8 cellular contexts compared by ENCODE assay signal in genomic region chr10:32376780-32377179, GRCh38. TPM values are rescaled to one million over a fixed set of nuclear protein-coding genes. Genes with fewer than 3 reads are reported as not detected.
DNase-seq lines count a peak whose midpoint lies in the region; ATAC-seq and TF ChIP-seq lines count a peak whose summit lies in the region.

No MANE protein-coding gene starts in this region.

- peak overlapping the region; percentile 83; the same call in 1 of the 2 replicates for H3K4me3 ChIP-seq in GM08714 (ENCODE audit: low read length)
- H3K4me3 ChIP-seq in OCI-LY1 (ENCODE audit: low read depth, low read length, poor library complexity, severe bottlenecking) = peak overlapping the region; percentile 88
- H3K4me3 ChIP-seq in esophagus squamous epithelium = peak overlapping the region; percentile 48 to 72 (median 63)
- peak overlapping the region; percentile 66 to 88 (median 78) for H3K4me3 ChIP-seq in gastrocnemius medialis

- no peak overlapping the region for H3K4me3 Mint-ChIP-seq in activated T-helper 17 cell treated with anti-CD3 and anti-CD28 coated beads, Interleukin-2, amount 50 U/mL, for 72 hours

- H3K27ac ChIP-seq in OCI-LY1 (ENCODE audit: low read depth, low read length, poor library complexity, severe bottlenecking) = peak overlapping the region; percentile 89
- H3K27ac ChIP-seq in esophagus squamous epithelium = peak overlapping the region; percentile 10 to 93 (median 86)
- H3K27ac ChIP-seq in gastrocnemius medialis = peak overlapping the region; percentile 80 to 93 (median 84)

- H3K36me3 Mint-ChIP-seq in activated T-helper 17 cell treated with anti-CD3 and anti-CD28 coated beads, Interleukin-2, amount 50 U/mL, for 72 hours (ENCODE audit: low read depth) = peaks cover 34% of the 10 kb centered on the region

- in situ Hi-C loops in gastrocnemius medialis (cut with MboI; ENCODE audit: low sequenced_read_pairs in 4 of 4) = loop anchor here in 2 of 4 donors (5.0 to 10.0 kb wide), 4 partner anchors 66 to 322 kb away; partner anchors contain the start of genes CCDC7 (in 1 of the 2) and KIF5B (in 1 of the 2)

- peak overlapping the region; percentile 94 for H3K4me2 ChIP-seq in OCI-LY1 (ENCODE audit: low read length)

- no peaks in the 10 kb centered on the region for H3K9me2 ChIP-seq in OCI-LY1 (ENCODE audit: low read depth, low read length)

- 2 to 5% methylated on average over 3 of the region's 3 CpGs for WGBS in esophagus squamous epithelium, 2 donors

- peaks cover 41% of the 10 kb centered on the region for H3K4me1 Mint-ChIP-seq in activated T-helper 17 cell treated with anti-CD3 and anti-CD28 coated beads, Interleukin-2, amount 50 U/mL, for 72 hours

- no peaks in the 10 kb centered on the region for H3K27me3 Mint-ChIP-seq in activated T-helper 17 cell treated with anti-CD3 and anti-CD28 coated beads, Interleukin-2, amount 50 U/mL, for 72 hours

- no peaks in the 10 kb centered on the region for H3F3A ChIP-seq in OCI-LY1 (ENCODE audit: insufficient read depth, low read length)

- intact Hi-C loops in esophagus squamous epithelium (cut with DNase I) (no loop called here), gastrocnemius medialis (cut with DNase I; ENCODE audit: low total_unique reads) (loop anchor here (1.0 to 10.0 kb wide), 4 partner anchors 29 to 581 kb away; partner anchors contain the start of genes ARHGAP12, EPC1 and ITGB1)

- no peak for ATAC-seq in gastrocnemius medialis
- no peak for ATAC-seq in activated T-helper 17 cell treated with anti-CD3 and anti-CD28 coated beads, Interleukin-2, amount 50 U/mL, for 72 hours (replicated peaks)
- no peak for ATAC-seq in GM18511 (IDR thresholded peaks at IDR 0.05; ENCODE audit: unreplicated experiment)
- no peak for ATAC-seq in HG03025 (IDR thresholded peaks at IDR 0.05; ENCODE audit: low FRiP score, unreplicated experiment)

- H3K27ac Mint-ChIP-seq in activated T-helper 17 cell treated with anti-CD3 and anti-CD28 coated beads, Interleukin-2, amount 50 U/mL, for 72 hours = no peak overlapping the region

- H3K27me3 ChIP-seq in OCI-LY1 (ENCODE audit: insufficient read depth, low read length) (no peaks in the 10 kb centered on the region), esophagus squamous epithelium (no peaks in the 10 kb centered on the region), gastrocnemius medialis (no peaks in the 10 kb centered on the region)

- TF ChIP-seq POLR2A in esophagus squamous epithelium (IDR thresholded peaks at IDR 0.05) (no peak), gastrocnemius medialis (IDR thresholded peaks at IDR 0.05) (no peak)

- H4K20me1 ChIP-seq in OCI-LY1 (ENCODE audit: insufficient read depth, low read length) = no peaks in the 10 kb centered on the region

- no peak overlapping the region for H2AFZ ChIP-seq in OCI-LY1 (ENCODE audit: low read length)

- H3K36me3 ChIP-seq in OCI-LY1 (ENCODE audit: insufficient read depth, low read length) (peaks cover 13% of the 10 kb centered on the region), esophagus squamous epithelium (no peaks in the 10 kb centered on the region), gastrocnemius medialis (no peaks in the 10 kb centered on the region)

- H3K9me3 ChIP-seq in OCI-LY1 (ENCODE audit: low read length) = 0 out of 2 replicates have a peak, but pooled peaks cover 5% of the 10 kb centered on the region
- no peaks in the 10 kb centered on the region for H3K9me3 ChIP-seq in esophagus squamous epithelium
- H3K9me3 ChIP-seq in gastrocnemius medialis = no peaks in the 10 kb centered on the region

- TF ChIP-seq CTCF in OCI-LY1 (IDR thresholded peaks at IDR 0.05; ENCODE audit: low read length) (no peak), esophagus squamous epithelium (IDR thresholded peaks at IDR 0.05) (no peak), gastrocnemius medialis (IDR thresholded peaks at IDR 0.05 in 4 of 5, conservative IDR thresholded peaks at IDR 0.05 in 1 of 5) (no peak)

- peaks cover 57% of the 10 kb centered on the region for H3K79me2 ChIP-seq in OCI-LY1 (ENCODE audit: insufficient read depth, low read length)

- no peaks in the 10 kb centered on the region for H3K9me3 Mint-ChIP-seq in activated T-helper 17 cell treated with anti-CD3 and anti-CD28 coated beads, Interleukin-2, amount 50 U/mL, for 72 hours

- peak overlapping the region; percentile 96 for H3K9ac ChIP-seq in OCI-LY1 (ENCODE audit: low read length)

- peaks cover 21% of the 10 kb centered on the region for H3K4me1 ChIP-seq in OCI-LY1 (ENCODE audit: insufficient read depth, low read length, severe bottlenecking)
- peaks cover 0 to 43% (median 0%) of the 10 kb centered on the region in 3 donors for H3K4me1 ChIP-seq in esophagus squamous epithelium
- H3K4me1 ChIP-seq in gastrocnemius medialis = peaks cover 30 to 39% of the 10 kb centered on the region in 2 donors

- no peak for DNase-seq in esophagus squamous epithelium (lab: John Stamatoyannopoulos, UW)
- no peak for DNase-seq in gastrocnemius medialis
- DNase-seq in activated T-cell treated with anti-CD3 and anti-CD28 coated beads for 4 hours = no peak

RNA-seq across cellular contexts. Expression of gene EPC1, which starts 29.8 kb away (rescaled TPM):
- total RNA-seq in esophagus squamous epithelium = 10 to 100 TPM; 12.3 to 31.7 (median 21.7) TPM
- total RNA-seq in gastrocnemius medialis = 10 to 100 TPM; 25.0 to 37.9 (median 29.3) TPM
- 10 to 100 TPM; 36.3 to 40.4 TPM for total RNA-seq in activated T-helper 17 cell treated with anti-CD3 and anti-CD28 coated beads, Interleukin-2, amount 50 U/mL, for 72 hours
